ENCODE assay signal across 24 cellular contexts in the genomic region with DNA sequence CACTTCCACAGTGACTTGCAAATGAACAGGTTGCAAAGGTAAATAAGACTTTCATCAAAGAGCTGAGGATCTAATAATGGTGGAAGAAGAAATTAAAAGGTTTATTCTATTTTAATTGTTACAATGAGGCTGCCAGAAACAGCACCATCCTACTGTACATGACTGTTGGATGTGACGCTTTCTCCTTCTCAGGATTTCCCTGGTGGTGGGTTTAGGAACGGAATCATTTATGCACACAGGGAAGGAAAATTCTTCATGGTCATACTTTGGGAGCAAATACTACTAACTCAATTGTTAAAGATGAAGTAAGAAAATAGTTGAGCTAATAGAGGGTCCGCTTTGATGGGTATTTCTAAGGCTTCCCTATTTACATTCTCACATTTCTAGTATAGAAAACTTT.
"Had no signal": no experiment of that assay in that cellular context is flagged by ENCODE, and none has a peak within 500 bp of the region (broad histone marks: within the 10 kb centered on the region; RNA-seq: fewer than 3 reads in every experiment).

No MANE protein-coding gene starts in this region.

- FAIRE-seq: colon, endothelial cell of umbilical vein, keratinocyte, small intestine had no signal

- H3K9me3 Mint-ChIP-seq: natural killer cell; stimulated activated naive B cell treated with anti-CD40 and anti-IgM and Interleukin-4, amounts not matched to agents 10 μg/mL and 1 μg/mL and 100 μg/mL, for 72 hours; stimulated activated naive CD8-positive, alpha-beta T cell treated with anti-CD3 and anti-CD28 coated beads, Interleukin-15, Interleukin-2, amounts not matched to agents 100 ng/mL and 50 ng/mL, for 24 hours had no signal

- H3K36me3 Mint-ChIP-seq: natural killer cell; stimulated activated naive B cell treated with anti-CD40 and anti-IgM and Interleukin-4, amounts not matched to agents 10 μg/mL and 1 μg/mL and 100 μg/mL, for 72 hours had no signal

- H3K36me3 ChIP-seq: esophagus muscularis mucosa, lower lobe of right lung, ovary, thoracic aorta, tibial nerve, upper lobe of right lung, uterus had no signal

- H3K9me3 ChIP-seq: esophagus muscularis mucosa, lower lobe of right lung, ovary, psoas muscle, thoracic aorta, tibial nerve, upper lobe of right lung, uterus had no signal

- H3K27me3 ChIP-seq: dorsolateral prefrontal cortex, esophagus muscularis mucosa, ovary, tibial nerve, upper lobe of right lung, uterus had no signal

- H3K27ac Mint-ChIP-seq: natural killer cell; stimulated activated naive B cell treated with anti-CD40 and anti-IgM and Interleukin-4, amounts not matched to agents 10 μg/mL and 1 μg/mL and 100 μg/mL, for 72 hours; stimulated activated naive CD8-positive, alpha-beta T cell treated with anti-CD3 and anti-CD28 coated beads, Interleukin-15, Interleukin-2, amounts not matched to agents 100 ng/mL and 50 ng/mL, for 24 hours had no signal

- H3K4me3 Mint-ChIP-seq: natural killer cell; stimulated activated naive B cell treated with anti-CD40 and anti-IgM and Interleukin-4, amounts not matched to agents 10 μg/mL and 1 μg/mL and 100 μg/mL, for 72 hours; stimulated activated naive CD8-positive, alpha-beta T cell treated with anti-CD3 and anti-CD28 coated beads, Interleukin-15, Interleukin-2, amounts not matched to agents 100 ng/mL and 50 ng/mL, for 24 hours had no signal

- DNase-seq: dorsolateral prefrontal cortex; effector CD4-positive, alpha-beta T cell; foreskin melanocyte; left ventricle myocardium superior; lower lobe of right lung; natural killer cell; occipital lobe; ovary; posterior cingulate gyrus; psoas muscle; right cardiac atrium; small intestine; stimulated activated CD4-positive, alpha-beta T cell treated with anti-CD3 and anti-CD28 coated beads, Interleukin-15, amount 100 ng/mL, for 24 hours; stimulated activated CD4-positive, alpha-beta T cell treated with anti-CD3 and anti-CD28 coated beads, Interleukin-2, amount 100 ng/mL, for 48 hours; stimulated activated naive B cell treated with anti-CD40 and anti-IgM and Interleukin-4, amounts not matched to agents 10 μg/mL and 1 μg/mL and 100 μg/mL, for 72 hours; upper lobe of right lung; uterus had no signal

- H3K4me3 ChIP-seq: dorsolateral prefrontal cortex, esophagus muscularis mucosa, lower lobe of right lung, ovary, psoas muscle, thoracic aorta, tibial nerve, upper lobe of right lung, uterus had no signal

- H3K4me1 ChIP-seq: esophagus muscularis mucosa, lower lobe of right lung, psoas muscle, upper lobe of right lung, uterus had no signal

- H3K4me1 Mint-ChIP-seq: natural killer cell; stimulated activated naive B cell treated with anti-CD40 and anti-IgM and Interleukin-4, amounts not matched to agents 10 μg/mL and 1 μg/mL and 100 μg/mL, for 72 hours had no signal
